Comparison of ENCODE assay signal across 1 cellular context in the genomic region with DNA sequence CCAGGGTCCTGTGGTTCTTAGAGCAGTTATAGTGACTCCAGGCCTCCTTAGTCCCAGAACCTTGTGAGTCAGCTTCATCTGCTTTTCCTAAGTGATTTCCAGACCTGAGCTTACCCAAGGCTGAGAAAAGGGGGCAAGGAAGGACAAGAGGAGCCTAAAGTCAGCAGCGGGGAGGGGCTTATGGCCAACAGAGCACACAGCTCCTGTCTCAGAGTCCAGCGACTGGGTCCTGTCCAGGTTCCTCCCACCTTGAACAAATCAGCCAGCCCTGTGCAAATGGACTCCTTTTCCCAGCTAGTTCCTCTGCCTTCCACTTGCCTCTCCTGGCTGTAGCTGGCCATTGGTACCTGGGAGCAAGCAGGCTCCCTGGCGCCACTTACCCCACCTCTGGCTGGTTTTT.
TF ChIP-seq lines count a peak whose summit lies in the region.

No MANE protein-coding gene starts in this region.

TF ChIP-seq in H1, 55 proteins besides CTCF, POLR2A, EP300 and RAD21 (continued from another document):
- TF ChIP-seq, protein P1, sequence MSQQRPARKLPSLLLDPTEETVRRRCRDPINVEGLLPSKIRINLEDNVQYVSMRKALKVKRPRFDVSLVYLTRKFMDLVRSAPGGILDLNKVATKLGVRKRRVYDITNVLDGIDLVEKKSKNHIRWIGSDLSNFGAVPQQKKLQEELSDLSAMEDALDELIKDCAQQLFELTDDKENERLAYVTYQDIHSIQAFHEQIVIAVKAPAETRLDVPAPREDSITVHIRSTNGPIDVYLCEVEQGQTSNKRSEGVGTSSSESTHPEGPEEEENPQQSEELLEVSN (IDR thresholded peaks at IDR 0.05): no peak
- TF ChIP-seq PHF8 (conservative IDR thresholded peaks at IDR 0.05; ENCODE audit: low read depth, low read length) (no peak), BRCA1 (IDR thresholded peaks at IDR 0.05; ENCODE audit: low read depth, low read length) (no peak), POU5F1 (IDR thresholded peaks at IDR 0.05; ENCODE audit: low read depth, low read length) (no peak), NANOG (IDR thresholded peaks at IDR 0.05; ENCODE audit: insufficient read depth, low read depth, low read length, poor library complexity, severe bottlenecking) (no peak)
- TF ChIP-seq, protein P2, sequence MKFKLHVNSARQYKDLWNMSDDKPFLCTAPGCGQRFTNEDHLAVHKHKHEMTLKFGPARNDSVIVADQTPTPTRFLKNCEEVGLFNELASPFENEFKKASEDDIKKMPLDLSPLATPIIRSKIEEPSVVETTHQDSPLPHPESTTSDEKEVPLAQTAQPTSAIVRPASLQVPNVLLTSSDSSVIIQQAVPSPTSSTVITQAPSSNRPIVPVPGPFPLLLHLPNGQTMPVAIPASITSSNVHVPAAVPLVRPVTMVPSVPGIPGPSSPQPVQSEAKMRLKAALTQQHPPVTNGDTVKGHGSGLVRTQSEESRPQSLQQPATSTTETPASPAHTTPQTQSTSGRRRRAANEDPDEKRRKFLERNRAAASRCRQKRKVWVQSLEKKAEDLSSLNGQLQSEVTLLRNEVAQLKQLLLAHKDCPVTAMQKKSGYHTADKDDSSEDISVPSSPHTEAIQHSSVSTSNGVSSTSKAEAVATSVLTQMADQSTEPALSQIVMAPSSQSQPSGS (IDR thresholded peaks at IDR 0.05; ENCODE audit: low read length): no peak
- TF ChIP-seq, protein P3, sequence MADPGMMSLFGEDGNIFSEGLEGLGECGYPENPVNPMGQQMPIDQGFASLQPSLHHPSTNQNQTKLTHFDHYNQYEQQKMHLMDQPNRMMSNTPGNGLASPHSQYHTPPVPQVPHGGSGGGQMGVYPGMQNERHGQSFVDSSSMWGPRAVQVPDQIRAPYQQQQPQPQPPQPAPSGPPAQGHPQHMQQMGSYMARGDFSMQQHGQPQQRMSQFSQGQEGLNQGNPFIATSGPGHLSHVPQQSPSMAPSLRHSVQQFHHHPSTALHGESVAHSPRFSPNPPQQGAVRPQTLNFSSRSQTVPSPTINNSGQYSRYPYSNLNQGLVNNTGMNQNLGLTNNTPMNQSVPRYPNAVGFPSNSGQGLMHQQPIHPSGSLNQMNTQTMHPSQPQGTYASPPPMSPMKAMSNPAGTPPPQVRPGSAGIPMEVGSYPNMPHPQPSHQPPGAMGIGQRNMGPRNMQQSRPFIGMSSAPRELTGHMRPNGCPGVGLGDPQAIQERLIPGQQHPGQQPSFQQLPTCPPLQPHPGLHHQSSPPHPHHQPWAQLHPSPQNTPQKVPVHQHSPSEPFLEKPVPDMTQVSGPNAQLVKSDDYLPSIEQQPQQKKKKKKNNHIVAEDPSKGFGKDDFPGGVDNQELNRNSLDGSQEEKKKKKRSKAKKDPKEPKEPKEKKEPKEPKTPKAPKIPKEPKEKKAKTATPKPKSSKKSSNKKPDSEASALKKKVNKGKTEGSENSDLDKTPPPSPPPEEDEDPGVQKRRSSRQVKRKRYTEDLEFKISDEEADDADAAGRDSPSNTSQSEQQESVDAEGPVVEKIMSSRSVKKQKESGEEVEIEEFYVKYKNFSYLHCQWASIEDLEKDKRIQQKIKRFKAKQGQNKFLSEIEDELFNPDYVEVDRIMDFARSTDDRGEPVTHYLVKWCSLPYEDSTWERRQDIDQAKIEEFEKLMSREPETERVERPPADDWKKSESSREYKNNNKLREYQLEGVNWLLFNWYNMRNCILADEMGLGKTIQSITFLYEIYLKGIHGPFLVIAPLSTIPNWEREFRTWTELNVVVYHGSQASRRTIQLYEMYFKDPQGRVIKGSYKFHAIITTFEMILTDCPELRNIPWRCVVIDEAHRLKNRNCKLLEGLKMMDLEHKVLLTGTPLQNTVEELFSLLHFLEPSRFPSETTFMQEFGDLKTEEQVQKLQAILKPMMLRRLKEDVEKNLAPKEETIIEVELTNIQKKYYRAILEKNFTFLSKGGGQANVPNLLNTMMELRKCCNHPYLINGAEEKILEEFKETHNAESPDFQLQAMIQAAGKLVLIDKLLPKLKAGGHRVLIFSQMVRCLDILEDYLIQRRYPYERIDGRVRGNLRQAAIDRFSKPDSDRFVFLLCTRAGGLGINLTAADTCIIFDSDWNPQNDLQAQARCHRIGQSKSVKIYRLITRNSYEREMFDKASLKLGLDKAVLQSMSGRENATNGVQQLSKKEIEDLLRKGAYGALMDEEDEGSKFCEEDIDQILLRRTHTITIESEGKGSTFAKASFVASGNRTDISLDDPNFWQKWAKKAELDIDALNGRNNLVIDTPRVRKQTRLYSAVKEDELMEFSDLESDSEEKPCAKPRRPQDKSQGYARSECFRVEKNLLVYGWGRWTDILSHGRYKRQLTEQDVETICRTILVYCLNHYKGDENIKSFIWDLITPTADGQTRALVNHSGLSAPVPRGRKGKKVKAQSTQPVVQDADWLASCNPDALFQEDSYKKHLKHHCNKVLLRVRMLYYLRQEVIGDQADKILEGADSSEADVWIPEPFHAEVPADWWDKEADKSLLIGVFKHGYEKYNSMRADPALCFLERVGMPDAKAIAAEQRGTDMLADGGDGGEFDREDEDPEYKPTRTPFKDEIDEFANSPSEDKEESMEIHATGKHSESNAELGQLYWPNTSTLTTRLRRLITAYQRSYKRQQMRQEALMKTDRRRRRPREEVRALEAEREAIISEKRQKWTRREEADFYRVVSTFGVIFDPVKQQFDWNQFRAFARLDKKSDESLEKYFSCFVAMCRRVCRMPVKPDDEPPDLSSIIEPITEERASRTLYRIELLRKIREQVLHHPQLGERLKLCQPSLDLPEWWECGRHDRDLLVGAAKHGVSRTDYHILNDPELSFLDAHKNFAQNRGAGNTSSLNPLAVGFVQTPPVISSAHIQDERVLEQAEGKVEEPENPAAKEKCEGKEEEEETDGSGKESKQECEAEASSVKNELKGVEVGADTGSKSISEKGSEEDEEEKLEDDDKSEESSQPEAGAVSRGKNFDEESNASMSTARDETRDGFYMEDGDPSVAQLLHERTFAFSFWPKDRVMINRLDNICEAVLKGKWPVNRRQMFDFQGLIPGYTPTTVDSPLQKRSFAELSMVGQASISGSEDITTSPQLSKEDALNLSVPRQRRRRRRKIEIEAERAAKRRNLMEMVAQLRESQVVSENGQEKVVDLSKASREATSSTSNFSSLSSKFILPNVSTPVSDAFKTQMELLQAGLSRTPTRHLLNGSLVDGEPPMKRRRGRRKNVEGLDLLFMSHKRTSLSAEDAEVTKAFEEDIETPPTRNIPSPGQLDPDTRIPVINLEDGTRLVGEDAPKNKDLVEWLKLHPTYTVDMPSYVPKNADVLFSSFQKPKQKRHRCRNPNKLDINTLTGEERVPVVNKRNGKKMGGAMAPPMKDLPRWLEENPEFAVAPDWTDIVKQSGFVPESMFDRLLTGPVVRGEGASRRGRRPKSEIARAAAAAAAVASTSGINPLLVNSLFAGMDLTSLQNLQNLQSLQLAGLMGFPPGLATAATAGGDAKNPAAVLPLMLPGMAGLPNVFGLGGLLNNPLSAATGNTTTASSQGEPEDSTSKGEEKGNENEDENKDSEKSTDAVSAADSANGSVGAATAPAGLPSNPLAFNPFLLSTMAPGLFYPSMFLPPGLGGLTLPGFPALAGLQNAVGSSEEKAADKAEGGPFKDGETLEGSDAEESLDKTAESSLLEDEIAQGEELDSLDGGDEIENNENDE (IDR thresholded peaks at IDR 0.05; ENCODE audit: insufficient replicate concordance, low read length): no peak
- TF ChIP-seq, protein P4, sequence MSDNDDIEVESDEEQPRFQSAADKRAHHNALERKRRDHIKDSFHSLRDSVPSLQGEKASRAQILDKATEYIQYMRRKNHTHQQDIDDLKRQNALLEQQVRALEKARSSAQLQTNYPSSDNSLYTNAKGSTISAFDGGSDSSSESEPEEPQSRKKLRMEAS (IDR thresholded peaks at IDR 0.05): no peak
